Comparison of ENCODE assay signal across 26 cellular contexts in the genomic region with DNA sequence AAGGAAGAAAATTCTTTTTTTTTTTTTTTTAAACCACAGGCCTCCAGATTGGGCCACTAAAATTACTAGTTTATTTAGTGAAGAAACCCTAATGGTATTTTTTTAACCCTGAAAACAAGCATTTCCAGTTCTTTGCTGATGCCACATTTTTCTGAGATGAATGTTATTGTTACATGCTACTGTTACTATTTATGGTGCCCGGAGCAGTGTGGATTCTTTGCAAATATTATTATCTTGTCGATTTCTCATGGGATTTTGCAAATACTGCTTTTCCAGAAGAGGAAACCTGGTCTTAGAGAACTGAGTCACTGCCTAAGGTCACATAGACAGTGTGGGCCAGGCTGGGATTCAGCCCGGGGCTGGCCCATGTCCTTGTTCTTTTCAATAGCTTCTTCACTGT. TPM values are rescaled to one million over a fixed set of nuclear protein-coding genes. Genes with fewer than 3 reads are reported as not detected.
"Had no signal": no experiment of that assay in that cellular context is flagged by ENCODE, and none has a peak within 500 bp of the region (broad histone marks: within the 10 kb centered on the region; RNA-seq: fewer than 3 reads in every experiment).

No MANE protein-coding gene starts in this region.

- H3K27ac ChIP-seq: body of pancreas, neural progenitor cell, ovary, psoas muscle, right lobe of liver, thoracic aorta had no signal

- DNase-seq: activated CD4-positive, alpha-beta T cell treated with anti-CD3 and anti-CD28 coated beads, Interleukin-2, amount 10 ng/mL, durations not matched to agents 7 days and 5 days; activated CD8-positive, alpha-beta T cell treated with anti-CD3 and anti-CD28 coated beads, Interleukin-2, amount 10 ng/mL, durations not matched to agents 7 days and 5 days; activated naive CD4-positive, alpha-beta T cell treated with Interleukin-2 at 50 U/mL for 16 hours; activated naive CD8-positive, alpha-beta T cell treated with anti-CD3 and anti-CD28 coated beads, Interleukin-2, amount 10 ng/mL, durations not matched to agents 7 days and 5 days; activated T-cell treated with anti-CD3 and anti-CD28 coated beads, Interleukin-2, amount 50 U/mL, for 24 hours; amygdala; body of pancreas; effector CD4-positive, alpha-beta T cell; mesendoderm; naive thymus-derived CD4-positive, alpha-beta T cell; ovary; psoas muscle; right lobe of liver; stimulated activated naive B cell treated with anti-CD40 and anti-IgM and Interleukin-4, amounts not matched to agents 10 μg/mL and 1 μg/mL and 100 μg/mL, for 72 hours; T-helper 1 cell; T1000 had no signal

- H3K4me1 ChIP-seq: body of pancreas, neural progenitor cell, psoas muscle, right lobe of liver had no signal

- H3K4me1 Mint-ChIP-seq: activated CD4-positive, alpha-beta T cell treated with anti-CD3 and anti-CD28 coated beads, Interleukin-2, amount 10 ng/mL, durations not matched to agents 7 days and 5 days; activated naive CD8-positive, alpha-beta T cell treated with anti-CD3 and anti-CD28 coated beads, Interleukin-2, amount 10 ng/mL, durations not matched to agents 7 days and 5 days; naive thymus-derived CD4-positive, alpha-beta T cell; neural progenitor cell; stimulated activated naive B cell treated with anti-CD40 and anti-IgM and Interleukin-4, amounts not matched to agents 10 μg/mL and 1 μg/mL and 100 μg/mL, for 72 hours had no signal

- H3K27ac Mint-ChIP-seq: activated CD4-positive, alpha-beta T cell treated with anti-CD3 and anti-CD28 coated beads, Interleukin-2, amount 10 ng/mL, durations not matched to agents 7 days and 5 days; activated CD8-positive, alpha-beta T cell treated with anti-CD3 and anti-CD28 coated beads, Interleukin-2, amount 10 ng/mL, durations not matched to agents 7 days and 5 days; activated naive CD8-positive, alpha-beta T cell treated with anti-CD3 and anti-CD28 coated beads, Interleukin-2, amount 10 ng/mL, durations not matched to agents 7 days and 5 days; activated T-cell treated with anti-CD3 and anti-CD28 coated beads, Interleukin-2, amount 50 U/mL, for 24 hours; activated T-helper 2 cell treated with anti-CD3 and anti-CD28 coated beads, Interferon-gamma antibody, Interleukin-2, Interleukin-4, amounts not matched to agents 10 μg/mL and 5 μg/mL and 100 μg/mL, durations not matched to agents 14 hours and 24 hours and 36 hours; naive thymus-derived CD4-positive, alpha-beta T cell; neural progenitor cell; stimulated activated naive B cell treated with anti-CD40 and anti-IgM and Interleukin-4, amounts not matched to agents 10 μg/mL and 1 μg/mL and 100 μg/mL, for 72 hours had no signal

- H3K36me3 ChIP-seq: neural progenitor cell, ovary, right lobe of liver, thoracic aorta had no signal

- ATAC-seq: activated CD4-positive, CD25-positive, alpha-beta regulatory T cell treated with anti-CD3 and anti-CD28 coated beads, Interleukin-2, amount 50 U/mL, for 24 hours; activated CD8-positive, alpha-beta T cell treated with anti-CD3 and anti-CD28 coated beads, Interleukin-2, amount 10 ng/mL, durations not matched to agents 7 days and 5 days; body of pancreas; esophagus mucosa; naive thymus-derived CD4-positive, alpha-beta T cell; psoas muscle; right lobe of liver; stimulated activated naive B cell treated with anti-CD40 and anti-IgM and Interleukin-4, amounts not matched to agents 10 μg/mL and 1 μg/mL and 100 μg/mL, for 72 hours had no signal

- H3K36me3 Mint-ChIP-seq: activated naive CD8-positive, alpha-beta T cell treated with anti-CD3 and anti-CD28 coated beads, Interleukin-2, amount 10 ng/mL, durations not matched to agents 7 days and 5 days; neural progenitor cell; stimulated activated naive B cell treated with anti-CD40 and anti-IgM and Interleukin-4, amounts not matched to agents 10 μg/mL and 1 μg/mL and 100 μg/mL, for 72 hours had no signal

- H3K27me3 Mint-ChIP-seq: activated CD4-positive, alpha-beta T cell treated with anti-CD3 and anti-CD28 coated beads, Interleukin-2, amount 10 ng/mL, durations not matched to agents 7 days and 5 days; activated naive CD8-positive, alpha-beta T cell treated with anti-CD3 and anti-CD28 coated beads, Interleukin-2, amount 10 ng/mL, durations not matched to agents 7 days and 5 days; naive thymus-derived CD4-positive, alpha-beta T cell; stimulated activated naive B cell treated with anti-CD40 and anti-IgM and Interleukin-4, amounts not matched to agents 10 μg/mL and 1 μg/mL and 100 μg/mL, for 72 hours had no signal

- H3K4me3 ChIP-seq: body of pancreas, neural progenitor cell, ovary, psoas muscle, right lobe of liver, thoracic aorta had no signal

- H3K9me3 ChIP-seq: body of pancreas, ovary, psoas muscle, right lobe of liver, thoracic aorta had no signal

- H3K9ac ChIP-seq: neural progenitor cell had no signal

- H3K4me3 Mint-ChIP-seq: activated CD4-positive, alpha-beta T cell treated with anti-CD3 and anti-CD28 coated beads, Interleukin-2, amount 10 ng/mL, durations not matched to agents 7 days and 5 days; activated CD8-positive, alpha-beta T cell treated with anti-CD3 and anti-CD28 coated beads, Interleukin-2, amount 10 ng/mL, durations not matched to agents 7 days and 5 days; activated naive CD8-positive, alpha-beta T cell treated with anti-CD3 and anti-CD28 coated beads, Interleukin-2, amount 10 ng/mL, durations not matched to agents 7 days and 5 days; activated T-cell treated with anti-CD3 and anti-CD28 coated beads, Interleukin-2, amount 50 U/mL, for 24 hours; naive thymus-derived CD4-positive, alpha-beta T cell; neural progenitor cell; stimulated activated naive B cell treated with anti-CD40 and anti-IgM and Interleukin-4, amounts not matched to agents 10 μg/mL and 1 μg/mL and 100 μg/mL, for 72 hours had no signal

- H3K27me3 ChIP-seq: body of pancreas, neural progenitor cell, ovary had no signal

- H3K4me2 ChIP-seq: neural progenitor cell had no signal

- H3K9me3 Mint-ChIP-seq: activated naive CD8-positive, alpha-beta T cell treated with anti-CD3 and anti-CD28 coated beads, Interleukin-2, amount 10 ng/mL, durations not matched to agents 7 days and 5 days; activated T-cell treated with anti-CD3 and anti-CD28 coated beads, Interleukin-2, amount 50 U/mL, for 24 hours; activated T-helper 2 cell treated with anti-CD3 and anti-CD28 coated beads, Interferon-gamma antibody, Interleukin-2, Interleukin-4, amounts not matched to agents 10 μg/mL and 5 μg/mL and 100 μg/mL, durations not matched to agents 14 hours and 24 hours and 36 hours; naive thymus-derived CD4-positive, alpha-beta T cell; stimulated activated naive B cell treated with anti-CD40 and anti-IgM and Interleukin-4, amounts not matched to agents 10 μg/mL and 1 μg/mL and 100 μg/mL, for 72 hours had no signal

- H2AFZ ChIP-seq: neural progenitor cell had no signal

RNA-seq across cellular contexts. Expression of a gene that starts 8.7 kb away (rescaled TPM):
- total RNA-seq: activated CD4-positive, alpha-beta T cell treated with anti-CD3 and anti-CD28 coated beads, Interleukin-2, amount 10 ng/mL, durations not matched to agents 7 days and 5 days; activated CD8-positive, alpha-beta T cell treated with anti-CD3 and anti-CD28 coated beads, Interleukin-2, amount 10 ng/mL, durations not matched to agents 7 days and 5 days; activated naive CD8-positive, alpha-beta T cell treated with anti-CD3 and anti-CD28 coated beads, Interleukin-2, amount 10 ng/mL, durations not matched to agents 7 days and 5 days; activated T-helper 2 cell treated with anti-CD3 and anti-CD28 coated beads, Interferon-gamma antibody, Interleukin-2, Interleukin-4, amounts not matched to agents 10 μg/mL and 5 μg/mL and 100 μg/mL, durations not matched to agents 14 hours and 24 hours and 36 hours; body of pancreas; esophagus mucosa; fibroblast of villous mesenchyme; glomerular endothelial cell had no signal
- polyA plus RNA-seq: naive thymus-derived CD4-positive, alpha-beta T cell had no signal

RNA-seq across cellular contexts. Expression of a gene that starts 35.4 kb away (rescaled TPM):
- total RNA-seq: activated CD4-positive, alpha-beta T cell treated with anti-CD3 and anti-CD28 coated beads, Interleukin-2, amount 10 ng/mL, durations not matched to agents 7 days and 5 days; body of pancreas; esophagus mucosa; fibroblast of villous mesenchyme; glomerular endothelial cell; mucosa of gallbladder; psoas muscle; right lobe of liver; thoracic aorta; ureter had no signal
- polyA plus RNA-seq: liver; naive thymus-derived CD4-positive, alpha-beta T cell; ovary; psoas muscle had no signal

RNA-seq across cellular contexts. Expression of a gene that starts 45.5 kb away (rescaled TPM):
- total RNA-seq: glomerular endothelial cell, thoracic aorta had no signal

RNA-seq across cellular contexts. Expression of a gene that starts 49.3 kb away (rescaled TPM):
- total RNA-seq: activated CD4-positive, alpha-beta T cell treated with anti-CD3 and anti-CD28 coated beads, Interleukin-2, amount 10 ng/mL, durations not matched to agents 7 days and 5 days; activated CD8-positive, alpha-beta T cell treated with anti-CD3 and anti-CD28 coated beads, Interleukin-2, amount 10 ng/mL, durations not matched to agents 7 days and 5 days; activated naive CD8-positive, alpha-beta T cell treated with anti-CD3 and anti-CD28 coated beads, Interleukin-2, amount 10 ng/mL, durations not matched to agents 7 days and 5 days; activated T-helper 2 cell treated with anti-CD3 and anti-CD28 coated beads, Interferon-gamma antibody, Interleukin-2, Interleukin-4, amounts not matched to agents 10 μg/mL and 5 μg/mL and 100 μg/mL, durations not matched to agents 14 hours and 24 hours and 36 hours; body of pancreas; esophagus mucosa; fibroblast of villous mesenchyme; glomerular endothelial cell; liver; mucosa of gallbladder; naive thymus-derived CD4-positive, alpha-beta T cell; ovary; psoas muscle; right lobe of liver; thoracic aorta; ureter had no signal
- polyA plus RNA-seq: liver; naive thymus-derived CD4-positive, alpha-beta T cell; ovary; psoas muscle had no signal
